In genomic region chr2:43076676-43077075, GRCh38 we compare ENCODE assay signal across 19 cellular contexts.
A peak's percentile ranks its signal among the peaks of the same experiment; 100 is the strongest.
DNase-seq lines count a peak whose midpoint lies in the region; ATAC-seq and TF ChIP-seq lines count a peak whose summit lies in the region.
"Had no signal": no experiment of that assay in that cellular context is flagged by ENCODE, and none has a peak within 500 bp of the region (broad histone marks: within the 10 kb centered on the region; RNA-seq: fewer than 3 reads in every experiment).

No MANE protein-coding gene starts in this region.

- H3K27ac ChIP-seq in left ventricle myocardium inferior (replicated peaks) (peak overlapping the region; percentile 87), esophagus muscularis mucosa (replicated peaks in 1 of 4) (peak overlapping the region; percentile 69 to 86 (median 74)), osteoblast (ENCODE audit: low read depth, low read length) (peak overlapping the region; percentile 90)

- H3K4me1 ChIP-seq in left ventricle myocardium inferior (peaks cover 80% of the 10 kb centered on the region), esophagus muscularis mucosa (peaks cover 43 to 61% (median 56%) of the 10 kb centered on the region in 4 donors), osteoblast (ENCODE audit: insufficient read depth, low read length) (peaks cover 45% of the 10 kb centered on the region)

- TF ChIP-seq POLR2A in esophagus muscularis mucosa (IDR thresholded peaks at IDR 0.05; ENCODE audit: low read depth) = no peak

- H3K4me3 ChIP-seq in left ventricle myocardium inferior (no peak overlapping the region), esophagus muscularis mucosa (no peak overlapping the region), osteoblast (ENCODE audit: insufficient read depth, low read length) (no peak overlapping the region)
- H3K4me3 ChIP-seq: ovary, SJCRH30 had no signal

- intact Hi-C loops in left ventricle myocardium inferior (cut with micrococcal nuclease) (no loop called here), Right ventricle myocardium inferior (cut with DNase I) (no loop called here), esophagus muscularis mucosa (cut with DNase I) (no loop called here)

- no peaks in the 10 kb centered on the region for H3K9me3 ChIP-seq in left ventricle myocardium inferior (replicated peaks)
- no peaks in the 10 kb centered on the region for H3K9me3 ChIP-seq in esophagus muscularis mucosa
- no peaks in the 10 kb centered on the region for H3K9me3 ChIP-seq in osteoblast (ENCODE audit: low read depth, low read length)
- H3K9me3 ChIP-seq: ovary, SJCRH30 had no signal

- CTCF ChIA-PET in WTC11 (lab: Charles Lee) = interaction anchor here (0.6 to 1.2 kb wide), 2 partner anchors 26 to 50 kb away, joined by 3 read pairs; no protein-coding TSS in a partner anchor

- no peaks in the 10 kb centered on the region for H3K36me3 ChIP-seq in left ventricle myocardium inferior
- no peaks in the 10 kb centered on the region for H3K36me3 ChIP-seq in esophagus muscularis mucosa
- H3K36me3 ChIP-seq in osteoblast (ENCODE audit: insufficient read depth, low read length) = no peaks in the 10 kb centered on the region
- H3K36me3 ChIP-seq: ovary, SJCRH30 had no signal

- ATAC-seq in Right ventricle myocardium inferior = no peak
- ATAC-seq in GM18520 (IDR thresholded peaks at IDR 0.05; ENCODE audit: unreplicated experiment) = no peak
- ATAC-seq in WTC11 = no peak
- ATAC-seq: activated CD8-positive, alpha-beta memory T cell treated with anti-CD3 and anti-CD28 coated beads, Interleukin-2, amount 10 ng/mL, durations not matched to agents 7 days and 5 days had no signal

- H3K27ac Mint-ChIP-seq in WTC11 = no peak overlapping the region
- H3K27ac Mint-ChIP-seq: activated CD8-positive, alpha-beta memory T cell treated with anti-CD3 and anti-CD28 coated beads, Interleukin-2, amount 10 ng/mL, durations not matched to agents 7 days and 5 days had no signal

- H3K4me1 Mint-ChIP-seq in WTC11 = peaks cover 11% of the 10 kb centered on the region
- H3K4me1 Mint-ChIP-seq: activated CD8-positive, alpha-beta memory T cell treated with anti-CD3 and anti-CD28 coated beads, Interleukin-2, amount 10 ng/mL, durations not matched to agents 7 days and 5 days had no signal

- no peaks in the 10 kb centered on the region for H3K36me3 Mint-ChIP-seq in WTC11
- H3K36me3 Mint-ChIP-seq: activated CD8-positive, alpha-beta memory T cell treated with anti-CD3 and anti-CD28 coated beads, Interleukin-2, amount 10 ng/mL, durations not matched to agents 7 days and 5 days; CD4-positive, CD25-positive, alpha-beta regulatory T cell had no signal

- H3K4me3 Mint-ChIP-seq in WTC11 = no peak overlapping the region
- H3K4me3 Mint-ChIP-seq: activated CD8-positive, alpha-beta memory T cell treated with anti-CD3 and anti-CD28 coated beads, Interleukin-2, amount 10 ng/mL, durations not matched to agents 7 days and 5 days; CD4-positive, CD25-positive, alpha-beta regulatory T cell; central memory CD8-positive, alpha-beta T cell had no signal

- no peaks in the 10 kb centered on the region for H3K27me3 Mint-ChIP-seq in WTC11 (ENCODE audit: low read depth)
- H3K27me3 Mint-ChIP-seq: activated CD8-positive, alpha-beta memory T cell treated with anti-CD3 and anti-CD28 coated beads, Interleukin-2, amount 10 ng/mL, durations not matched to agents 7 days and 5 days; central memory CD8-positive, alpha-beta T cell had no signal

- no peaks in the 10 kb centered on the region for H4K20me1 ChIP-seq in osteoblast (ENCODE audit: insufficient read depth, low read length)

- no peaks in the 10 kb centered on the region for H3K79me2 ChIP-seq in osteoblast (ENCODE audit: insufficient read depth, low read length)

- H3K4me2 ChIP-seq in osteoblast (ENCODE audit: insufficient read depth, low read length) = no peak overlapping the region

- WGBS in esophagus muscularis mucosa = 93% methylated on average over 2 of the region's 5 CpGs

- no peak for TF ChIP-seq EP300 in esophagus muscularis mucosa (IDR thresholded peaks at IDR 0.05)

- no peaks in the 10 kb centered on the region for H3K9me3 Mint-ChIP-seq in WTC11
- H3K9me3 Mint-ChIP-seq: CD4-positive, CD25-positive, alpha-beta regulatory T cell; central memory CD8-positive, alpha-beta T cell had no signal

- no peaks in the 10 kb centered on the region for H3K27me3 ChIP-seq in left ventricle myocardium inferior (ENCODE audit: low read depth)
- no peaks in the 10 kb centered on the region for H3K27me3 ChIP-seq in esophagus muscularis mucosa
- no peaks in the 10 kb centered on the region for H3K27me3 ChIP-seq in osteoblast (ENCODE audit: insufficient read depth, low read length)
- H3K27me3 ChIP-seq: ovary, SJCRH30 had no signal

- H2AFZ ChIP-seq in osteoblast (ENCODE audit: low read length) = no peak overlapping the region

- POLR2A ChIA-PET in WTC11 (lab: Charles Lee) = no interaction called here

- DNase-seq in left ventricle myocardium inferior (no peak), Right ventricle myocardium inferior (ENCODE audit: missing footprints) (no peak), esophagus muscularis mucosa (ENCODE audit: extremely low spot score) (no peak), osteoblast (ENCODE audit: insufficient read length, low spot score, missing footprints) (no peak), SKM-1 treated with dmso at 0.1 percent for 144 hours (lab: John Stamatoyannopoulos, UW; ENCODE audit: unreplicated experiment) (no peak), activated gamma-delta T cell treated with Interleukin-2 at 50 U/mL for 16 hours (no peak), WTC11 (ENCODE audit: low spot score) (no peak)
- DNase-seq: activated CD4-positive, alpha-beta T cell treated with anti-CD3 and anti-CD28 coated beads for 4 hours; activated CD8-positive, alpha-beta memory T cell treated with anti-CD3 and anti-CD28 coated beads, Interleukin-2, amount 10 ng/mL, durations not matched to agents 7 days and 5 days; CD4-positive, CD25-positive, alpha-beta regulatory T cell; DMS79; effector memory CD4-positive, alpha-beta T cell; Karpas-422; NCI-H526; SJCRH30; stimulated activated CD4-positive, alpha-beta T cell treated with anti-CD3 and anti-CD28 coated beads, Interleukin-2, amount 100 ng/mL, for 48 hours had no signal

- TF ChIP-seq CTCF in left ventricle myocardium inferior (IDR thresholded peaks at IDR 0.05; ENCODE audit: borderline replicate concordance) (no peak), esophagus muscularis mucosa (IDR thresholded peaks at IDR 0.05) (no peak), osteoblast (IDR thresholded peaks at IDR 0.05; ENCODE audit: extremely low read depth, low read depth, low read length) (no peak), WTC11 (IDR thresholded peaks at IDR 0.05) (no peak)

TF ChIP-seq in WTC11, 78 proteins besides CTCF, POLR2A, EP300 and RAD21 (continues in another document):
- TF ChIP-seq HMGXB4 (CRISPR knock-in tag; IDR thresholded peaks at IDR 0.05) (no peak), NFYB (CRISPR knock-in tag; conservative IDR thresholded peaks at IDR 0.05; ENCODE audit: low read depth) (no peak), ZNF512 (CRISPR knock-in tag; IDR thresholded peaks at IDR 0.05; ENCODE audit: borderline replicate concordance) (no peak), FOXJ3 (CRISPR knock-in tag; IDR thresholded peaks at IDR 0.05; ENCODE audit: borderline replicate concordance) (no peak), TEAD1 (CRISPR knock-in tag; IDR thresholded peaks at IDR 0.05) (no peak), ZNF232 (CRISPR knock-in tag; IDR thresholded peaks at IDR 0.05) (no peak), ZNF423 (CRISPR knock-in tag; IDR thresholded peaks at IDR 0.05) (no peak), SMAD4 (CRISPR knock-in tag; IDR thresholded peaks at IDR 0.05) (no peak), KAT7 (CRISPR knock-in tag; IDR thresholded peaks at IDR 0.05; ENCODE audit: borderline replicate concordance) (no peak)
